ENCODE assay signal across 1 cellular context in the genomic region with DNA sequence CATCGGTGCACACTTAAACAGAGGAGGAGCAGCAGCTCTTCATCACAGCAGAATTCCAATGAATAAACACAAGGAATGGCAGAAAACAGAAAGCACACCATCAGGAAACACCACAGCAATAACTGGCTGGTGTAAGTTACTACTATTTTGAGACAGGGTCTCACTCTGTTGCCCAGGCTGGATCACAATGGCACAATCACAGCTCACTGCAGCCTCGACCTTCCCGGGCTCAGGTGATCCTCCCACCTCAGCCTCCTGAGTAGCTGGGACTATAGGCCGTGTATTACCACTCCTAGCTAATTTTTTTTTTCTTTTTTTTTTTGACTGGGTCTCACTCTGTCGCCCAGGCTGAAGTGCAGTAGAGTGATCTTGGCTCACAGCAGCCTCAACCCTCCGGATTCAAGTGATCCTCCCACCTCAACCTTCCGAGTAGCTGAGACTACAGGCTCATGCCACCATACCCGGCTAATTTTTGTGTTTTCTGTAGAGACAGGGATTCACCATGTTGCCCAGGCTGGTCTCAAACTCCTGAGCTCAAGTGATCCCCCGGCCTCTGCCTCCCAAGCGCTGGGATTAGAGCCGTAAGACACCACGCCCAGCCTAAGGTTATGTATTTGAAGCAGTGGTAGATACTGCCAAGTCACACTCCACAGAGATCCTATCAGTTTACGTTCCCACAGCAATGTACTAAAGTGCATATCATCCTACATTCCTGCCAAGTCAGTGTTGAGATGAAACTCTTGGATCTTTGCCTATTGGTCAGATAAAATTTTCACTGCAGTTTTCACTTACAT.
TF ChIP-seq lines count a peak whose summit lies in the region.

No MANE protein-coding gene starts in this region.

TF ChIP-seq in HepG2, 621 proteins besides CTCF, POLR2A, EP300 and RAD21 (continued from another document):
- TF ChIP-seq, protein P1, sequence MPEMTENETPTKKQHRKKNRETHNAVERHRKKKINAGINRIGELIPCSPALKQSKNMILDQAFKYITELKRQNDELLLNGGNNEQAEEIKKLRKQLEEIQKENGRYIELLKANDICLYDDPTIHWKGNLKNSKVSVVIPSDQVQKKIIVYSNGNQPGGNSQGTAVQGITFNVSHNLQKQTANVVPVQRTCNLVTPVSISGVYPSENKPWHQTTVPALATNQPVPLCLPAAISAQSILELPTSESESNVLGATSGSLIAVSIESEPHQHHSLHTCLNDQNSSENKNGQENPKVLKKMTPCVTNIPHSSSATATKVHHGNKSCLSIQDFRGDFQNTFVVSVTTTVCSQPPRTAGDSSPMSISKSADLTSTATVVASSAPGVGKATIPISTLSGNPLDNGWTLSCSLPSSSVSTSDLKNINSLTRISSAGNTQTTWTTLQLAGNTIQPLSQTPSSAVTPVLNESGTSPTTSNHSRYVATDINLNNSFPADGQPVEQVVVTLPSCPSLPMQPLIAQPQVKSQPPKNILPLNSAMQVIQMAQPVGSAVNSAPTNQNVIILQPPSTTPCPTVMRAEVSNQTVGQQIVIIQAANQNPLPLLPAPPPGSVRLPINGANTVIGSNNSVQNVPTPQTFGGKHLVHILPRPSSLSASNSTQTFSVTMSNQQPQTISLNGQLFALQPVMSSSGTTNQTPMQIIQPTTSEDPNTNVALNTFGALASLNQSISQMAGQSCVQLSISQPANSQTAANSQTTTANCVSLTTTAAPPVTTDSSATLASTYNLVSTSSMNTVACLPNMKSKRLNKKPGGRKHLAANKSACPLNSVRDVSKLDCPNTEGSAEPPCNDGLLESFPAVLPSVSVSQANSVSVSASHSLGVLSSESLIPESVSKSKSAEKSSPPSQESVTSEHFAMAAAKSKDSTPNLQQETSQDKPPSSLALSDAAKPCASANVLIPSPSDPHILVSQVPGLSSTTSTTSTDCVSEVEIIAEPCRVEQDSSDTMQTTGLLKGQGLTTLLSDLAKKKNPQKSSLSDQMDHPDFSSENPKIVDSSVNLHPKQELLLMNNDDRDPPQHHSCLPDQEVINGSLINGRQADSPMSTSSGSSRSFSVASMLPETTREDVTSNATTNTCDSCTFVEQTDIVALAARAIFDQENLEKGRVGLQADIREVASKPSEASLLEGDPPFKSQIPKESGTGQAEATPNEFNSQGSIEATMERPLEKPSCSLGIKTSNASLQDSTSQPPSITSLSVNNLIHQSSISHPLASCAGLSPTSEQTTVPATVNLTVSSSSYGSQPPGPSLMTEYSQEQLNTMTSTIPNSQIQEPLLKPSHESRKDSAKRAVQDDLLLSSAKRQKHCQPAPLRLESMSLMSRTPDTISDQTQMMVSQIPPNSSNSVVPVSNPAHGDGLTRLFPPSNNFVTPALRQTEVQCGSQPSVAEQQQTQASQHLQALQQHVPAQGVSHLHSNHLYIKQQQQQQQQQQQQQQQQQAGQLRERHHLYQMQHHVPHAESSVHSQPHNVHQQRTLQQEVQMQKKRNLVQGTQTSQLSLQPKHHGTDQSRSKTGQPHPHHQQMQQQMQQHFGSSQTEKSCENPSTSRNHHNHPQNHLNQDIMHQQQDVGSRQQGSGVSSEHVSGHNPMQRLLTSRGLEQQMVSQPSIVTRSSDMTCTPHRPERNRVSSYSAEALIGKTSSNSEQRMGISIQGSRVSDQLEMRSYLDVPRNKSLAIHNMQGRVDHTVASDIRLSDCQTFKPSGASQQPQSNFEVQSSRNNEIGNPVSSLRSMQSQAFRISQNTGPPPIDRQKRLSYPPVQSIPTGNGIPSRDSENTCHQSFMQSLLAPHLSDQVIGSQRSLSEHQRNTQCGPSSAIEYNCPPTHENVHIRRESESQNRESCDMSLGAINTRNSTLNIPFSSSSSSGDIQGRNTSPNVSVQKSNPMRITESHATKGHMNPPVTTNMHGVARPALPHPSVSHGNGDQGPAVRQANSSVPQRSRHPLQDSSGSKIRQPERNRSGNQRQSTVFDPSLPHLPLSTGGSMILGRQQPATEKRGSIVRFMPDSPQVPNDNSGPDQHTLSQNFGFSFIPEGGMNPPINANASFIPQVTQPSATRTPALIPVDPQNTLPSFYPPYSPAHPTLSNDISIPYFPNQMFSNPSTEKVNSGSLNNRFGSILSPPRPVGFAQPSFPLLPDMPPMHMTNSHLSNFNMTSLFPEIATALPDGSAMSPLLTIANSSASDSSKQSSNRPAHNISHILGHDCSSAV (CRISPR knock-in tag; IDR thresholded peaks at IDR 0.05; ENCODE audit: borderline replicate concordance) = no peak
- TF ChIP-seq SP4 (CRISPR knock-in tag; IDR thresholded peaks at IDR 0.05) (no peak), SOX5 (CRISPR knock-in tag; IDR thresholded peaks at IDR 0.05; ENCODE audit: borderline replicate concordance) (no peak), REXO4 (CRISPR knock-in tag; IDR thresholded peaks at IDR 0.05; ENCODE audit: borderline replicate concordance) (no peak), ZBTB7A (CRISPR knock-in tag; IDR thresholded peaks at IDR 0.05) (no peak), MEF2D (CRISPR knock-in tag; IDR thresholded peaks at IDR 0.05) (no peak), CCDC6 (CRISPR knock-in tag; IDR thresholded peaks at IDR 0.05) (no peak), KDM1A (CRISPR knock-in tag; IDR thresholded peaks at IDR 0.05) (peak; percentile 53), ZNF557 (CRISPR knock-in tag; IDR thresholded peaks at IDR 0.05) (no peak), ZNF781 (CRISPR knock-in tag; IDR thresholded peaks at IDR 0.05; ENCODE audit: borderline replicate concordance, not compliant biosample characterization) (no peak), ZBTB3 (CRISPR knock-in tag; IDR thresholded peaks at IDR 0.05; ENCODE audit: borderline replicate concordance, low read depth) (no peak), GZF1 (CRISPR knock-in tag; IDR thresholded peaks at IDR 0.05) (no peak), RBAK (CRISPR knock-in tag; IDR thresholded peaks at IDR 0.05) (no peak), RFX5 (IDR thresholded peaks at IDR 0.05; ENCODE audit: low read depth, low read length) (no peak), ZNF501 (CRISPR knock-in tag; IDR thresholded peaks at IDR 0.05) (no peak), HMG20B (CRISPR knock-in tag; conservative IDR thresholded peaks at IDR 0.05) (no peak), ZNF468 (CRISPR knock-in tag; IDR thresholded peaks at IDR 0.05) (no peak), ZMAT3 (CRISPR knock-in tag; conservative IDR thresholded peaks at IDR 0.05) (no peak), ARNT (IDR thresholded peaks at IDR 0.05) (no peak), NKX3-1 (CRISPR knock-in tag; IDR thresholded peaks at IDR 0.05) (no peak)
- TF ChIP-seq, protein P2, sequence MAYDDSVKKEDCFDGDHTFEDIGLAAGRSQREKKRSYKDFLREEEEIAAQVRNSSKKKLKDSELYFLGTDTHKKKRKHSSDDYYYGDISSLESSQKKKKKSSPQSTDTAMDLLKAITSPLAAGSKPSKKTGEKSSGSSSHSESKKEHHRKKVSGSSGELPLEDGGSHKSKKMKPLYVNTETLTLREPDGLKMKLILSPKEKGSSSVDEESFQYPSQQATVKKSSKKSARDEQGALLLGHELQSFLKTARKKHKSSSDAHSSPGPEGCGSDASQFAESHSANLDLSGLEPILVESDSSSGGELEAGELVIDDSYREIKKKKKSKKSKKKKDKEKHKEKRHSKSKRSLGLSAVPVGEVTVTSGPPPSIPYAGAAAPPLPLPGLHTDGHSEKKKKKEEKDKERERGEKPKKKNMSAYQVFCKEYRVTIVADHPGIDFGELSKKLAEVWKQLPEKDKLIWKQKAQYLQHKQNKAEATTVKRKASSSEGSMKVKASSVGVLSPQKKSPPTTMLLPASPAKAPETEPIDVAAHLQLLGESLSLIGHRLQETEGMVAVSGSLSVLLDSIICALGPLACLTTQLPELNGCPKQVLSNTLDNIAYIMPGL (CRISPR knock-in tag; IDR thresholded peaks at IDR 0.05; ENCODE audit: borderline replicate concordance in 1 of 2, low read depth in 1 of 2) = no peak; a peak in 1 of 4 replicates
- TF ChIP-seq, protein P3, sequence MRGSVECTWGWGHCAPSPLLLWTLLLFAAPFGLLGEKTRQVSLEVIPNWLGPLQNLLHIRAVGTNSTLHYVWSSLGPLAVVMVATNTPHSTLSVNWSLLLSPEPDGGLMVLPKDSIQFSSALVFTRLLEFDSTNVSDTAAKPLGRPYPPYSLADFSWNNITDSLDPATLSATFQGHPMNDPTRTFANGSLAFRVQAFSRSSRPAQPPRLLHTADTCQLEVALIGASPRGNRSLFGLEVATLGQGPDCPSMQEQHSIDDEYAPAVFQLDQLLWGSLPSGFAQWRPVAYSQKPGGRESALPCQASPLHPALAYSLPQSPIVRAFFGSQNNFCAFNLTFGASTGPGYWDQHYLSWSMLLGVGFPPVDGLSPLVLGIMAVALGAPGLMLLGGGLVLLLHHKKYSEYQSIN (CRISPR knock-in tag; IDR thresholded peaks at IDR 0.05; ENCODE audit: borderline replicate concordance) = no peak
- TF ChIP-seq, protein P4, sequence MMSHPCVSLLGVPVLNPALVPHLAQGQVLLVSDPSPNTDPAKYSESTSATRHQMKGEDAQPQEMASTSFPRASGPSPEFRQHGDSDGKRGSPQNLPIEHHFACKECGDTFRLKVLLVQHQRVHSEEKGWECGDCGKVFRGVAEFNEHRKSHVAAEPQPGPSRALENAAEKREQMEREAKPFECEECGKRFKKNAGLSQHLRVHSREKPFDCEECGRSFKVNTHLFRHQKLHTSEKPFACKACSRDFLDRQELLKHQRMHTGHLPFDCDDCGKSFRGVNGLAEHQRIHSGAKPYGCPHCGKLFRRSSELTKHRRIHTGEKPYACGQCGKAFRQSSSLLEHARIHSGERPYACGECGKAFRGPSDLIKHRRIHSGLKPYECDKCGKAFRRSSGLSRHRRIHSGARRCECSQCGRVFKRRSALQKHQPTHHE (CRISPR knock-in tag; IDR thresholded peaks at IDR 0.05; ENCODE audit: borderline replicate concordance) = no peak
- TF ChIP-seq, protein P5, sequence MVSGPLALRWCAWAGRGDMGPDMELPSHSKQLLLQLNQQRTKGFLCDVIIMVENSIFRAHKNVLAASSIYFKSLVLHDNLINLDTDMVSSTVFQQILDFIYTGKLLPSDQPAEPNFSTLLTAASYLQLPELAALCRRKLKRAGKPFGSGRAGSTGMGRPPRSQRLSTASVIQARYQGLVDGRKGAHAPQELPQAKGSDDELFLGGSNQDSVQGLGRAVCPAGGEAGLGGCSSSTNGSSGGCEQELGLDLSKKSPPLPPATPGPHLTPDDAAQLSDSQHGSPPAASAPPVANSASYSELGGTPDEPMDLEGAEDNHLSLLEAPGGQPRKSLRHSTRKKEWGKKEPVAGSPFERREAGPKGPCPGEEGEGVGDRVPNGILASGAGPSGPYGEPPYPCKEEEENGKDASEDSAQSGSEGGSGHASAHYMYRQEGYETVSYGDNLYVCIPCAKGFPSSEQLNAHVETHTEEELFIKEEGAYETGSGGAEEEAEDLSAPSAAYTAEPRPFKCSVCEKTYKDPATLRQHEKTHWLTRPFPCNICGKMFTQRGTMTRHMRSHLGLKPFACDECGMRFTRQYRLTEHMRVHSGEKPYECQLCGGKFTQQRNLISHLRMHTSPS (CRISPR knock-in tag; IDR thresholded peaks at IDR 0.05; ENCODE audit: low read depth) = no peak
- TF ChIP-seq, protein P6, sequence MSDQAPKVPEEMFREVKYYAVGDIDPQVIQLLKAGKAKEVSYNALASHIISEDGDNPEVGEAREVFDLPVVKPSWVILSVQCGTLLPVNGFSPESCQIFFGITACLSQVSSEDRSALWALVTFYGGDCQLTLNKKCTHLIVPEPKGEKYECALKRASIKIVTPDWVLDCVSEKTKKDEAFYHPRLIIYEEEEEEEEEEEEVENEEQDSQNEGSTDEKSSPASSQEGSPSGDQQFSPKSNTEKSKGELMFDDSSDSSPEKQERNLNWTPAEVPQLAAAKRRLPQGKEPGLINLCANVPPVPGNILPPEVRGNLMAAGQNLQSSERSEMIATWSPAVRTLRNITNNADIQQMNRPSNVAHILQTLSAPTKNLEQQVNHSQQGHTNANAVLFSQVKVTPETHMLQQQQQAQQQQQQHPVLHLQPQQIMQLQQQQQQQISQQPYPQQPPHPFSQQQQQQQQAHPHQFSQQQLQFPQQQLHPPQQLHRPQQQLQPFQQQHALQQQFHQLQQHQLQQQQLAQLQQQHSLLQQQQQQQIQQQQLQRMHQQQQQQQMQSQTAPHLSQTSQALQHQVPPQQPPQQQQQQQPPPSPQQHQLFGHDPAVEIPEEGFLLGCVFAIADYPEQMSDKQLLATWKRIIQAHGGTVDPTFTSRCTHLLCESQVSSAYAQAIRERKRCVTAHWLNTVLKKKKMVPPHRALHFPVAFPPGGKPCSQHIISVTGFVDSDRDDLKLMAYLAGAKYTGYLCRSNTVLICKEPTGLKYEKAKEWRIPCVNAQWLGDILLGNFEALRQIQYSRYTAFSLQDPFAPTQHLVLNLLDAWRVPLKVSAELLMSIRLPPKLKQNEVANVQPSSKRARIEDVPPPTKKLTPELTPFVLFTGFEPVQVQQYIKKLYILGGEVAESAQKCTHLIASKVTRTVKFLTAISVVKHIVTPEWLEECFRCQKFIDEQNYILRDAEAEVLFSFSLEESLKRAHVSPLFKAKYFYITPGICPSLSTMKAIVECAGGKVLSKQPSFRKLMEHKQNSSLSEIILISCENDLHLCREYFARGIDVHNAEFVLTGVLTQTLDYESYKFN (CRISPR knock-in tag; conservative IDR thresholded peaks at IDR 0.05) = no peak
- TF ChIP-seq, protein P7, sequence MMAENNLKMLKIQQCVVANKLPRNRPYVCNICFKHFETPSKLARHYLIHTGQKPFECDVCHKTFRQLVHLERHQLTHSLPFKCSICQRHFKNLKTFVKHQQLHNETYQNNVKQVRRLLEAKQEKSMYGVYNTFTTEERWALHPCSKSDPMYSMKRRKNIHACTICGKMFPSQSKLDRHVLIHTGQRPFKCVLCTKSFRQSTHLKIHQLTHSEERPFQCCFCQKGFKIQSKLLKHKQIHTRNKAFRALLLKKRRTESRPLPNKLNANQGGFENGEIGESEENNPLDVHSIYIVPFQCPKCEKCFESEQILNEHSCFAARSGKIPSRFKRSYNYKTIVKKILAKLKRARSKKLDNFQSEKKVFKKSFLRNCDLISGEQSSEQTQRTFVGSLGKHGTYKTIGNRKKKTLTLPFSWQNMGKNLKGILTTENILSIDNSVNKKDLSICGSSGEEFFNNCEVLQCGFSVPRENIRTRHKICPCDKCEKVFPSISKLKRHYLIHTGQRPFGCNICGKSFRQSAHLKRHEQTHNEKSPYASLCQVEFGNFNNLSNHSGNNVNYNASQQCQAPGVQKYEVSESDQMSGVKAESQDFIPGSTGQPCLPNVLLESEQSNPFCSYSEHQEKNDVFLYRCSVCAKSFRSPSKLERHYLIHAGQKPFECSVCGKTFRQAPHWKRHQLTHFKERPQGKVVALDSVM (CRISPR knock-in tag; IDR thresholded peaks at IDR 0.05) = peak; percentile 99
- TF ChIP-seq, protein P8, sequence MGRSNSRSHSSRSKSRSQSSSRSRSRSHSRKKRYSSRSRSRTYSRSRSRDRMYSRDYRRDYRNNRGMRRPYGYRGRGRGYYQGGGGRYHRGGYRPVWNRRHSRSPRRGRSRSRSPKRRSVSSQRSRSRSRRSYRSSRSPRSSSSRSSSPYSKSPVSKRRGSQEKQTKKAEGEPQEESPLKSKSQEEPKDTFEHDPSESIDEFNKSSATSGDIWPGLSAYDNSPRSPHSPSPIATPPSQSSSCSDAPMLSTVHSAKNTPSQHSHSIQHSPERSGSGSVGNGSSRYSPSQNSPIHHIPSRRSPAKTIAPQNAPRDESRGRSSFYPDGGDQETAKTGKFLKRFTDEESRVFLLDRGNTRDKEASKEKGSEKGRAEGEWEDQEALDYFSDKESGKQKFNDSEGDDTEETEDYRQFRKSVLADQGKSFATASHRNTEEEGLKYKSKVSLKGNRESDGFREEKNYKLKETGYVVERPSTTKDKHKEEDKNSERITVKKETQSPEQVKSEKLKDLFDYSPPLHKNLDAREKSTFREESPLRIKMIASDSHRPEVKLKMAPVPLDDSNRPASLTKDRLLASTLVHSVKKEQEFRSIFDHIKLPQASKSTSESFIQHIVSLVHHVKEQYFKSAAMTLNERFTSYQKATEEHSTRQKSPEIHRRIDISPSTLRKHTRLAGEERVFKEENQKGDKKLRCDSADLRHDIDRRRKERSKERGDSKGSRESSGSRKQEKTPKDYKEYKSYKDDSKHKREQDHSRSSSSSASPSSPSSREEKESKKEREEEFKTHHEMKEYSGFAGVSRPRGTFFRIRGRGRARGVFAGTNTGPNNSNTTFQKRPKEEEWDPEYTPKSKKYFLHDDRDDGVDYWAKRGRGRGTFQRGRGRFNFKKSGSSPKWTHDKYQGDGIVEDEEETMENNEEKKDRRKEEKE (IDR thresholded peaks at IDR 0.05) = no peak
